Comparison of ENCODE assay signal across 5 cellular contexts in the genomic region with DNA sequence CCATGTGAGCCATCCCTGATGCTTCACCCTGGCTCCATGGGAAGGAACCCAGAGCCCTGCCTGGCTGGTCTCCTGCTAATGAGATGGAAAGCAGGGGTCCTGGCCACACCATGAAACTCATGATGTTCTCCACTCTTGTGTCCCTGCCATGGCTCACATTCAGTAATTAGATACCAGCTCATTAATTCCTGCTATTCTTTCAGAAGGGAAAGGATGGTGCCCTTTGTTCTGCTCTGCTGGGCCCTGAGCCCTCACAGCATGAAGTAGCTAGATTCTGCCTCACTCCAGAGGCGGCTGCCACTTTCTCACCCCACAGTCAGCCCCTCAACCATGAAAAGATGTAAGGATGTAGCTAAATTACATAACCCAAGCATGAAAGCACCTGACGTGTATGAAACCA. TPM values are rescaled to one million over a fixed set of nuclear protein-coding genes. Genes with fewer than 3 reads are reported as not detected.
"Had no signal": no experiment of that assay in that cellular context is flagged by ENCODE, and none has a peak within 500 bp of the region (broad histone marks: within the 10 kb centered on the region; RNA-seq: fewer than 3 reads in every experiment).

No MANE protein-coding gene starts in this region.

RNA-seq across cellular contexts. Expression of gene DPP6, which starts 42.7 kb away (rescaled TPM):
- total RNA-seq: HepG2, HT1080, IMR-90, PC-9, SJCRH30 had no signal
